ENCODE assay signal across 18 cellular contexts in the genomic region with DNA sequence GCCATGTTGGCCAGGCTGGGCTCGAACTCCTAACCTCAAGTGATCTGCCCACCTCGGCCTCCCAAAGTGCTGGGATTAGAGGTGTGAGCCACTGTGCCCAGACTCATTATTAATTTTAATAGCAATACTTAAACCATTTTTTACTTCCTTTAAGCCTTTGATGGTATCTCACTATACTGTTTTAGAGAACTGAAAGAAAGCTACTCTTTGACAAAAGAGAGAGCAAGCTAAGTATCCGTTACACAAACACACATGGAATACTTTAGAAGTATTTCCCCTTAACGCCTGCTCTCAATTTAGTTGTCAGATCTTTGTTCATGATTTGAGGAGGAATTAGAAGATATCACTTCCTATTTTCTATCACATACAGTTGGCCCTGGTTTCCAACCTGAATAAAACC.
"Had no signal": no experiment of that assay in that cellular context is flagged by ENCODE, and none has a peak within 500 bp of the region (broad histone marks: within the 10 kb centered on the region; RNA-seq: fewer than 3 reads in every experiment).

No MANE protein-coding gene starts in this region.

- H3K4me1 ChIP-seq: lower lobe of right lung, prostate gland had no signal

- H3K36me3 ChIP-seq: prostate gland had no signal

- H3K27ac Mint-ChIP-seq: activated CD4-positive, alpha-beta memory T cell treated with anti-CD3 and anti-CD28 coated beads for 36 hours; activated naive CD4-positive, alpha-beta T cell treated with anti-CD3 and anti-CD28 coated beads, Interleukin-2, amount 50 U/mL, for 72 hours; activated T-cell treated with anti-CD3 and anti-CD28 coated beads, Interleukin-2, amount 50 U/mL, for 24 hours; endodermal cell; immature natural killer cell; mesothelial cell of epicardium; T-helper 2 cell treated with Interferon-gamma antibody and Interleukin-4, amounts not matched to agents 5 μg/mL and 100 μg/mL, for 36 hours; type B pancreatic cell had no signal

- H3K4me1 Mint-ChIP-seq: mesothelial cell of epicardium had no signal

- H3K27me3 ChIP-seq: dorsolateral prefrontal cortex, heart left ventricle had no signal

- H3K9me3 ChIP-seq: heart left ventricle, lower lobe of right lung, prostate gland had no signal

- H3K27ac ChIP-seq: dorsolateral prefrontal cortex, heart left ventricle, lower lobe of right lung, prostate gland, skin epidermis had no signal

- H3K4me3 Mint-ChIP-seq: activated CD4-positive, alpha-beta memory T cell treated with anti-CD3 and anti-CD28 coated beads for 36 hours; activated T-cell treated with anti-CD3 and anti-CD28 coated beads, Interleukin-2, amount 50 U/mL, for 24 hours; endodermal cell; immature natural killer cell; mesothelial cell of epicardium; T-helper 2 cell treated with Interferon-gamma antibody and Interleukin-4, amounts not matched to agents 5 μg/mL and 100 μg/mL, for 36 hours; type B pancreatic cell had no signal

- H3K9me3 Mint-ChIP-seq: activated CD4-positive, alpha-beta memory T cell treated with anti-CD3 and anti-CD28 coated beads for 36 hours; activated naive CD4-positive, alpha-beta T cell treated with anti-CD3 and anti-CD28 coated beads, Interleukin-2, amount 50 U/mL, for 72 hours; activated T-cell treated with anti-CD3 and anti-CD28 coated beads, Interleukin-2, amount 50 U/mL, for 24 hours; endodermal cell; immature natural killer cell; mesothelial cell of epicardium; T-helper 2 cell treated with Interferon-gamma antibody and Interleukin-4, amounts not matched to agents 5 μg/mL and 100 μg/mL, for 36 hours; type B pancreatic cell had no signal

- H3K4me3 ChIP-seq: dorsolateral prefrontal cortex, heart left ventricle, lower lobe of right lung, prostate gland, skin epidermis had no signal

- DNase-seq: activated CD4-positive, alpha-beta memory T cell treated with anti-CD3 and anti-CD28 coated beads for 36 hours; activated T-cell treated with anti-CD3 and anti-CD28 coated beads, Interleukin-2, amount 50 U/mL, for 24 hours; dorsolateral prefrontal cortex; endodermal cell; heart left ventricle; immature natural killer cell; left cardiac atrium; right cardiac atrium; stimulated activated CD4-positive, alpha-beta T cell treated with anti-CD3 and anti-CD28 coated beads, Interleukin-15, amount 100 ng/mL, for 24 hours; stimulated activated CD4-positive, alpha-beta T cell treated with anti-CD3 and anti-CD28 coated beads, Interleukin-4, amount 100 ng/mL, for 1 hour; stimulated activated naive CD8-positive, alpha-beta T cell treated with anti-CD3 and anti-CD28 coated beads, Interleukin-15, Interleukin-2, amounts not matched to agents 100 U/mL and 50 U/mL, for 24 hours had no signal

- H3K27me3 Mint-ChIP-seq: activated CD4-positive, alpha-beta memory T cell treated with anti-CD3 and anti-CD28 coated beads for 36 hours; activated T-cell treated with anti-CD3 and anti-CD28 coated beads, Interleukin-2, amount 50 U/mL, for 24 hours; type B pancreatic cell had no signal

- ATAC-seq: activated naive CD4-positive, alpha-beta T cell treated with anti-CD3 and anti-CD28 coated beads, Interleukin-2, amount 50 U/mL, for 72 hours; heart left ventricle; left cardiac atrium; lower lobe of right lung; right cardiac atrium; stimulated activated naive CD8-positive, alpha-beta T cell treated with anti-CD3 and anti-CD28 coated beads, Interleukin-15, Interleukin-2, amounts not matched to agents 100 U/mL and 50 U/mL, for 24 hours had no signal
